In genomic region chr10:96337106-96337505, GRCh38 we compare ENCODE assay signal across 18 cellular contexts. TPM values are rescaled to one million over a fixed set of nuclear protein-coding genes. Genes with fewer than 3 reads are reported as not detected.
DNase-seq lines count a peak whose midpoint lies in the region; ATAC-seq and TF ChIP-seq lines count a peak whose summit lies in the region.
"Had no signal": no experiment of that assay in that cellular context is flagged by ENCODE, and none has a peak within 500 bp of the region (broad histone marks: within the 10 kb centered on the region; RNA-seq: fewer than 3 reads in every experiment).

No MANE protein-coding gene starts in this region.

- no peak overlapping the region for H4K91ac ChIP-seq in IMR-90 (ENCODE audit: insufficient read depth, low read depth, low read length)

- TF ChIP-seq CTCF in IMR-90 (conservative IDR thresholded peaks at IDR 0.05; ENCODE audit: low read depth, low read length): no peak
- TF ChIP-seq CTCF in osteocyte (IDR thresholded peaks at IDR 0.05): no peak
- no peak for TF ChIP-seq CTCF in MCF 10A (IDR thresholded peaks at IDR 0.05; ENCODE audit: unreplicated experiment)

- no peak overlapping the region for H3K56ac ChIP-seq in IMR-90 (ENCODE audit: extremely low read depth, insufficient read depth, low read length)

- no peak overlapping the region for H3K14ac ChIP-seq in IMR-90 (replicated peaks; ENCODE audit: low read depth, low read length)

- no peak overlapping the region for H2BK5ac ChIP-seq in IMR-90 (ENCODE audit: low read depth, low read length, poor library complexity, severe bottlenecking)

- H3K36me3 Mint-ChIP-seq in osteocyte (ENCODE audit: unreplicated experiment): no peaks in the 10 kb centered on the region
- H3K36me3 Mint-ChIP-seq in MCF 10A (ENCODE audit: insufficient read depth, unreplicated experiment): no peaks in the 10 kb centered on the region
- H3K36me3 Mint-ChIP-seq: CD8-positive, alpha-beta memory T cell; IgD-negative memory B cell had no signal

- H3K27ac ChIP-seq in IMR-90 (ENCODE audit: insufficient read depth, low read length): no peak overlapping the region
- peak overlapping the region; percentile 4 for H3K27ac ChIP-seq in caudate nucleus (ENCODE audit: low read depth, low read length)
- H3K27ac ChIP-seq: 22Rv1, BLaER1, GM23248 had no signal

- TF ChIP-seq RAD21 in IMR-90 (IDR thresholded peaks at IDR 0.05; ENCODE audit: low read length): no peak

- no peak overlapping the region for H4K8ac ChIP-seq in IMR-90 (ENCODE audit: low read depth in 2 of 2, low read length in 2 of 2)

- H3K27me3 ChIP-seq in IMR-90 (ENCODE audit: control insufficient read depth, insufficient read depth, low read length): no peaks in the 10 kb centered on the region; the same call in none of the 2 replicates
- H3K27me3 ChIP-seq: BLaER1 had no signal

- H3K9me3 ChIP-seq in IMR-90 (ENCODE audit: control insufficient read depth, insufficient read depth, low read length): no peaks in the 10 kb centered on the region
- H3K9me3 ChIP-seq: BLaER1, Caco-2 had no signal

- no peak overlapping the region for H3K4me3 ChIP-seq in IMR-90 (ENCODE audit: insufficient read depth, low read depth, low read length)
- H3K4me3 ChIP-seq: BLaER1, GM23248 had no signal

- intact Hi-C loops in IMR-90 (cut with micrococcal nuclease): no loop called here
- intact Hi-C loops in MCF 10A (cut with micrococcal nuclease): no loop called here

- H3K27me3 Mint-ChIP-seq in osteocyte (ENCODE audit: unreplicated experiment) (peaks cover 38% of the 10 kb centered on the region), MCF 10A (ENCODE audit: insufficient read depth, unreplicated experiment) (peaks cover 43% of the 10 kb centered on the region)

- no peaks in the 10 kb centered on the region for H3K4me1 Mint-ChIP-seq in osteocyte (ENCODE audit: unreplicated experiment)
- no peaks in the 10 kb centered on the region for H3K4me1 Mint-ChIP-seq in MCF 10A (ENCODE audit: insufficient read depth, unreplicated experiment)

- no peak for TF ChIP-seq POLR2A in IMR-90 (IDR thresholded peaks at IDR 0.05; ENCODE audit: low read depth, low read length)

- no peak overlapping the region for H2AK5ac ChIP-seq in IMR-90 (ENCODE audit: low read depth, low read length)

- no peak overlapping the region for H4K5ac ChIP-seq in IMR-90 (ENCODE audit: low read depth, low read length)

- no peaks in the 10 kb centered on the region for H3K4me1 ChIP-seq in IMR-90 (ENCODE audit: control insufficient read depth, insufficient read depth, low read length)
- H3K4me1 ChIP-seq: Caco-2 had no signal

- POLR2A ChIA-PET in IMR-90 (lab: Charles Lee; ENCODE audit: unreplicated experiment): no interaction called here
- POLR2A ChIA-PET in MCF 10A (lab: Yijun Ruan, JAX): no interaction called here

- no peaks in the 10 kb centered on the region for H3K36me3 ChIP-seq in IMR-90 (ENCODE audit: control insufficient read depth, insufficient read depth, low read length)

- CTCF ChIA-PET in IMR-90 (lab: Yijun Ruan, JAX): interaction anchor here (0.6 kb wide), 1 partner anchor 38 kb away, joined by 7 read pairs; no protein-coding TSS in a partner anchor
- CTCF ChIA-PET in MCF 10A (lab: Yijun Ruan, JAX): interaction anchor here (0.6 to 5.0 kb wide), 7 partner anchors 10 to 948 kb away, joined by 3 to 43 read pairs (median 4); partner anchors contain the start of gene TCTN3

- no peak overlapping the region for H3K18ac ChIP-seq in IMR-90 (ENCODE audit: low read depth, low read length)

- WGBS in IMR-90 (ENCODE audit: extremely low coverage in 2 of 2, insufficient read length in 1 of 2), 2 experiments: no CpG with 5 or more reads among the region's 2 CpGs

- H3K23ac ChIP-seq in IMR-90 (ENCODE audit: low read depth, low read length): no peak overlapping the region

- H2AFZ ChIP-seq in IMR-90 (replicated peaks; ENCODE audit: low read length, poor library complexity): no peak overlapping the region
- H2AFZ ChIP-seq: GM23248 had no signal

- H3K4me2 ChIP-seq in IMR-90 (ENCODE audit: low read depth, low read length): no peak overlapping the region
- H3K4me2 ChIP-seq: BLaER1 had no signal

- H4K20me1 ChIP-seq in IMR-90 (ENCODE audit: insufficient read depth, low read length): no peaks in the 10 kb centered on the region

- DNase-seq in DMS53 (lab: John Stamatoyannopoulos, UW) (peak; percentile 13), DMS53 treated with DMSO at 0.1 percent for 48 hours (lab: John Stamatoyannopoulos, UW; ENCODE audit: unreplicated experiment) (no peak), IMR-90 (no peak), caudate nucleus (lab: John Stamatoyannopoulos, UW) (no peak), osteocyte (ENCODE audit: extremely low spot score, unreplicated experiment) (peak; percentile 46), MCF 10A (ENCODE audit: unreplicated experiment) (no peak), iPS-NIHi7 (ENCODE audit: extremely low spot score) (no peak)
- DNase-seq: AML-193; Caco-2; CD8-positive, alpha-beta memory T cell; GM23248; H9 had no signal

- H3K9ac ChIP-seq in IMR-90 (ENCODE audit: low read depth, low read length): no peak overlapping the region
- H3K9ac ChIP-seq: BLaER1, GM23248 had no signal

- H3K79me1 ChIP-seq in IMR-90 (ENCODE audit: low read depth in 1 of 2, low read length in 2 of 2): no peaks in the 10 kb centered on the region

- H2AK9ac ChIP-seq in IMR-90 (replicated peaks; ENCODE audit: low read depth, low read length, poor library complexity): no peak overlapping the region

- BruUV-seq in IMR-90 (replicated peaks; lab: Mats Ljungman, UMichigan) (no TSS peak), MCF 10A (replicated peaks; lab: Mats Ljungman, UMichigan) (no TSS peak)

- H3K9me3 Mint-ChIP-seq in osteocyte (ENCODE audit: unreplicated experiment): no peaks in the 10 kb centered on the region
- no peaks in the 10 kb centered on the region for H3K9me3 Mint-ChIP-seq in MCF 10A (ENCODE audit: unreplicated experiment)
- H3K9me3 Mint-ChIP-seq: CD8-positive, alpha-beta memory T cell; IgD-negative memory B cell had no signal

- ATAC-seq in IMR-90 (ENCODE audit: low read depth) (no peak), GM21447 (IDR thresholded peaks at IDR 0.05; ENCODE audit: unreplicated experiment) (no peak)

- dilution Hi-C loops in IMR-90 (cut with HindIII; ENCODE audit: low sequenced_read_pairs, unreplicated experiment): no loop called here

- no peaks in the 10 kb centered on the region for H3K9me1 ChIP-seq in IMR-90 (ENCODE audit: insufficient read depth, low read length)

- H3K4me3 Mint-ChIP-seq in osteocyte (ENCODE audit: unreplicated experiment) (no peak overlapping the region), MCF 10A (ENCODE audit: unreplicated experiment) (no peak overlapping the region)
- H3K4me3 Mint-ChIP-seq: CD8-positive, alpha-beta memory T cell; H9; IgD-negative memory B cell had no signal

- H3K4ac ChIP-seq in IMR-90 (ENCODE audit: low read depth, low read length): no peak overlapping the region

- in situ Hi-C loops in IMR-90 (cut with MboI; ENCODE audit: low sequenced_read_pairs): no loop called here

- no peak overlapping the region for H3K27ac Mint-ChIP-seq in osteocyte (ENCODE audit: unreplicated experiment)
- H3K27ac Mint-ChIP-seq in MCF 10A (ENCODE audit: low read depth, unreplicated experiment): no peak overlapping the region
- H3K27ac Mint-ChIP-seq: IgD-negative memory B cell had no signal

- no peak overlapping the region for H2BK20ac ChIP-seq in IMR-90 (ENCODE audit: low read depth, low read length)

- no peak overlapping the region for H2BK15ac ChIP-seq in IMR-90 (ENCODE audit: low read depth, low read length)

- no peak overlapping the region for H2BK120ac ChIP-seq in IMR-90 (ENCODE audit: low read depth, low read length)

TF ChIP-seq in IMR-90, 13 proteins besides CTCF, POLR2A, EP300 and RAD21:
- TF ChIP-seq USF2 (IDR thresholded peaks at IDR 0.05; ENCODE audit: low read depth, low read length): peak; percentile 72; the same call in 1 of the 2 replicates
- TF ChIP-seq CEBPB (IDR thresholded peaks at IDR 0.05; ENCODE audit: low read depth, low read length): no peak
- TF ChIP-seq FOS (IDR thresholded peaks at IDR 0.05; ENCODE audit: low read depth, low read length): no peak

RNA-seq across cellular contexts. Expression of gene OPALIN, which starts 21.7 kb away (rescaled TPM):
- total RNA-seq in IMR-90 (2012; rRNA removed) (not detected in 2 replicates), osteocyte (not detected in 2 replicates), MCF 10A (2022) (not detected in 2 replicates)
- not detected in 2 replicates for polyA plus RNA-seq in IMR-90 (2012; rRNA removed)
- not detected in 2 replicates for polyA plus RNA-seq in IMR-90 (2012; cell fraction: cytosol; rRNA removed)
- polyA plus RNA-seq in IMR-90 (2012; cell fraction: nucleus; rRNA removed; ENCODE audit: low replicate concordance): not detected in 2 replicates
- total RNA-seq: Caco-2; CD8-positive, alpha-beta memory T cell; Daoy; GM23248; H9; HT-29 had no signal
- polyA plus RNA-seq: CD8-positive, alpha-beta memory T cell; GM23248; IgD-negative memory B cell had no signal

RNA-seq across cellular contexts. Expression of gene DNTT, which starts 32.9 kb away (rescaled TPM):
- total RNA-seq in IMR-90 (2012; rRNA removed): not detected in 2 replicates
- not detected in 2 replicates for polyA plus RNA-seq in IMR-90 (2012; rRNA removed)
- not detected in 2 replicates for polyA plus RNA-seq in IMR-90 (2012; cell fraction: cytosol; rRNA removed)
- not detected in 2 replicates for polyA plus RNA-seq in IMR-90 (2012; cell fraction: nucleus; rRNA removed; ENCODE audit: low replicate concordance)
- not detected in 2 replicates for total RNA-seq in osteocyte
- not detected in 2 replicates for total RNA-seq in MCF 10A (2022)
- total RNA-seq: Caco-2; CD8-positive, alpha-beta memory T cell; Daoy; GM23248; H9; HT-29 had no signal
- polyA plus RNA-seq: CD8-positive, alpha-beta memory T cell; GM23248 had no signal

Comparison
In these comparisons a context has a peak if more than half of its experiments do, and no peak if none do; other contexts are left out.
1. DNase-seq: peak in DMS53 (single experiment) and osteocyte (single experiment); none in DMS53 treated with DMSO at 0.1 percent for 48 hours (single experiment), IMR-90 (single experiment), caudate nucleus (0 of 61), MCF 10A (single experiment) and iPS-NIHi7 (single experiment).